Comparison of ENCODE assay signal across 18 cellular contexts in genomic region chr3:195001261-195001660, GRCh38.
"Had no signal": no experiment of that assay in that cellular context is flagged by ENCODE, and none has a peak within 500 bp of the region (broad histone marks: within the 10 kb centered on the region; RNA-seq: fewer than 3 reads in every experiment).

No MANE protein-coding gene starts in this region.

- H3K4me3 Mint-ChIP-seq: activated CD4-positive, alpha-beta memory T cell treated with anti-CD3 and anti-CD28 coated beads, Interleukin-2, amount 10 ng/mL, durations not matched to agents 7 days and 5 days; activated CD4-positive, alpha-beta T cell treated with anti-CD3 and anti-CD28 coated beads, Interleukin-2, amount 10 ng/mL, durations not matched to agents 24 days and 14 days; activated naive CD8-positive, alpha-beta T cell; activated T-cell treated with anti-CD3 and anti-CD28 coated beads, Interleukin-2, amount 50 U/mL, for 24 hours; activated T-helper 17 cell treated with anti-CD3 and anti-CD28 coated beads, Interleukin-2, amount 50 U/mL, for 72 hours; memory B cell; nephron progenitor cell; stimulated activated naive CD8-positive, alpha-beta T cell treated with anti-CD3 and anti-CD28 coated beads, Interleukin-15, amount 100 ng/mL, for 72 hours; T-helper 1 cell treated with Interleukin-12 subunit alpha and Interleukin-12 subunit beta and Interleukin-4 antibody, amounts not matched to agents 30 μg/mL and 1 μg/mL, for 36 hours had no signal

- H3K4me3 ChIP-seq: adrenal gland, ascending aorta, spleen, tibial artery had no signal

- H3K27ac Mint-ChIP-seq: activated CD4-positive, alpha-beta memory T cell treated with anti-CD3 and anti-CD28 coated beads, Interleukin-2, amount 10 ng/mL, durations not matched to agents 7 days and 5 days; activated CD4-positive, alpha-beta T cell treated with anti-CD3 and anti-CD28 coated beads, Interleukin-2, amount 10 ng/mL, durations not matched to agents 24 days and 14 days; activated naive CD8-positive, alpha-beta T cell; activated T-cell treated with anti-CD3 and anti-CD28 coated beads, Interleukin-2, amount 50 U/mL, for 24 hours; activated T-helper 17 cell treated with anti-CD3 and anti-CD28 coated beads, Interleukin-2, amount 50 U/mL, for 72 hours; memory B cell; nephron progenitor cell; progenitor cell of endocrine pancreas; stimulated activated naive CD8-positive, alpha-beta T cell treated with anti-CD3 and anti-CD28 coated beads, Interleukin-15, amount 100 ng/mL, for 72 hours; T-helper 1 cell treated with Interleukin-12 subunit alpha and Interleukin-12 subunit beta and Interleukin-4 antibody, amounts not matched to agents 30 μg/mL and 1 μg/mL, for 36 hours had no signal

- H3K27ac ChIP-seq: adrenal gland, ascending aorta, spleen, tibial artery had no signal

- H3K9me3 ChIP-seq: adrenal gland, ascending aorta, spleen, tibial artery had no signal

- H3K27me3 ChIP-seq: adrenal gland, ascending aorta, spleen had no signal

- DNase-seq: activated CD4-positive, alpha-beta T cell treated with anti-CD3 and anti-CD28 coated beads, Interleukin-2, amount 10 ng/mL, durations not matched to agents 24 days and 14 days; activated CD4-positive, CD25-positive, alpha-beta regulatory T cell; activated naive CD4-positive, alpha-beta T cell; activated T-cell treated with anti-CD3 and anti-CD28 coated beads, Interleukin-2, amount 50 U/mL, for 24 hours; stimulated activated CD4-positive, alpha-beta T cell treated with anti-CD3 and anti-CD28 coated beads, Interleukin-4, amount 100 ng/mL, for 4 hours; T1000 had no signal

- H3K4me1 Mint-ChIP-seq: activated CD4-positive, alpha-beta memory T cell treated with anti-CD3 and anti-CD28 coated beads, Interleukin-2, amount 10 ng/mL, durations not matched to agents 7 days and 5 days; activated CD4-positive, alpha-beta T cell treated with anti-CD3 and anti-CD28 coated beads, Interleukin-2, amount 10 ng/mL, durations not matched to agents 24 days and 14 days; activated T-helper 17 cell treated with anti-CD3 and anti-CD28 coated beads, Interleukin-2, amount 50 U/mL, for 72 hours had no signal

- H3K36me3 ChIP-seq: adrenal gland, ascending aorta, spleen, tibial artery had no signal

- H3K36me3 Mint-ChIP-seq: activated naive CD8-positive, alpha-beta T cell; memory B cell had no signal

- H3K4me1 ChIP-seq: adrenal gland, ascending aorta had no signal

- H3K9me3 Mint-ChIP-seq: activated CD4-positive, alpha-beta memory T cell treated with anti-CD3 and anti-CD28 coated beads, Interleukin-2, amount 10 ng/mL, durations not matched to agents 7 days and 5 days; activated CD4-positive, alpha-beta T cell treated with anti-CD3 and anti-CD28 coated beads, Interleukin-2, amount 10 ng/mL, durations not matched to agents 24 days and 14 days; activated T-cell treated with anti-CD3 and anti-CD28 coated beads, Interleukin-2, amount 50 U/mL, for 24 hours; activated T-helper 17 cell treated with anti-CD3 and anti-CD28 coated beads, Interleukin-2, amount 50 U/mL, for 72 hours; memory B cell; nephron progenitor cell; stimulated activated naive CD8-positive, alpha-beta T cell treated with anti-CD3 and anti-CD28 coated beads, Interleukin-15, amount 100 ng/mL, for 72 hours; T-helper 1 cell treated with Interleukin-12 subunit alpha and Interleukin-12 subunit beta and Interleukin-4 antibody, amounts not matched to agents 30 μg/mL and 1 μg/mL, for 36 hours had no signal
